ENCODE assay signal across 8 cellular contexts in the genomic region with DNA sequence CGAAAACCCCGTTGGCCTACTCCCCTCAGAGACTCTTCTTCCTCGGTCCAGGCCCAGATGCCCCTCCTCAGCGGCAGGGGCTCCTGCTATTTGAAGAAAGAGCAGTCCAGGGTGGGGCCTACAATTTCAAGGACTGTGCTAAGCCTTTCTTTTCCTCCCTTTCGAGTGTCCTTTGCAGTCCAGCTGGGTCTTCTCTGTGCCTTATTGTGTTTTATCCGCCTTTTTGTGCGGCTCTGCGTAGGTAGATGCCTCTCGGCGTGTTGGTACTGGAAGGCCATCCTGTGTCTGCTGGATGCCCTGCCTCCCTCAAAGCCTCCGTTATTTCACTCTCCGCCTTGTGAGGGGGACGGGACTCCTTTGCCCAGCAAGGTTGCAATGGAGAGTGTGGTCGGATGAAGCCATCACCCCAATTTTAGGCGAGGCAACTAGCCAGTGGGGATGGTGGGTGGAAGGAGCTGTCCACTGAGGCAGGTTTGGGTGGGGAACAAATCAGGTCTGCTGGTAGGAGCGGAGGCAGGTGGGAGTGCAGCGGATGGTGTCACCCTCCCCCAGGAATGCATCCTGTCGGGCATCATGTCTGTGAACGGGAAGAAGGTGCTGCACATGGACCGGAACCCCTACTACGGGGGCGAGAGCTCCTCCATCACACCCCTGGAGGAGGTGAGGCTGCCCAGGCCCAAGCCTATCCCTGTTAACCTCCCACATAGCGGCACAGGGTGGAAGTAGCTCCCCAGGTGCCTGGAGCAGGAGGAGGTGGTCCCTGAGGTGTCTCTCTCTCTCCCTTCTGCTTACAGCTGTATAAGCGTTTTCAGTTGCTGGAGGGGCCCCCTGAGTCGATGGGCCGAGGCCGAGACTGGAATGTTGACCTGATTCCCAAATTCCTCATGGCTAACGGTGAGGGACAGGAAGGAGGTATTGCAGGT. TPM values are rescaled to one million over a fixed set of nuclear protein-coding genes. Genes with fewer than 3 reads are reported as not detected.
DNase-seq lines count a peak whose midpoint lies in the region; ATAC-seq, FAIRE-seq and TF ChIP-seq lines count a peak whose summit lies in the region.

No MANE protein-coding gene starts in this region.

- H2AFZ ChIP-seq in HepG2 (ENCODE audit: low read length): no peak overlapping the region

- no peak for TF ChIP-seq POLR2A in HepG2 (IDR thresholded peaks at IDR 0.05; ENCODE audit: insufficient read depth in 1 of 2, low read depth in 2 of 2, low read length in 2 of 2)

- H3K4me1 ChIP-seq in HepG2 (ENCODE audit: insufficient read depth, low read length) (peaks cover 8% of the 10 kb centered on the region), thoracic aorta (ENCODE audit: control insufficient read depth in 1 of 2, low read depth in 2 of 2) (peaks cover 0 to 14% of the 10 kb centered on the region in 2 donors)

- peak overlapping the region; percentile 80 for H3K4me3 Mint-ChIP-seq in activated CD8-positive, alpha-beta memory T cell treated with anti-CD3 and anti-CD28 coated beads, Interleukin-2, amount 10 ng/mL, durations not matched to agents 7 days and 5 days

- H3K27ac ChIP-seq in angular gyrus (ENCODE audit: low read depth, low read length): peak overlapping the region; percentile 82
- H3K27ac ChIP-seq in HepG2 (ENCODE audit: extremely low read length, insufficient read depth, low read length): no peak overlapping the region
- H3K27ac ChIP-seq in thoracic aorta: peak overlapping the region in 1 of 2 donors; percentile 71

- in situ Hi-C loops in HepG2 (cut with HindIII; ENCODE audit: extremely low pct_ligation_motif_present, low pct_unique_long_range_greater_than_20kb): no loop called here

- no peak for DNase-seq in activated CD8-positive, alpha-beta memory T cell treated with anti-CD3 and anti-CD28 coated beads, Interleukin-2, amount 10 ng/mL, durations not matched to agents 7 days and 5 days
- DNase-seq in activated CD8-positive, alpha-beta memory T cell treated with anti-CD3 and anti-CD28 coated beads, Interleukin-2, amount 50 U/mL, for 4 hours: no peak
- DNase-seq in HepG2 (ENCODE audit: low spot score): no peak
- DNase-seq in thoracic aorta (ENCODE audit: low spot score): no peak
- no peak for DNase-seq in NCI-H2081 treated with DMSO at 0.1 percent for 48 hours (lab: John Stamatoyannopoulos, UW)
- no peak for DNase-seq in SIG-M5 treated with dmso at 0.1 percent for 504 hours (lab: John Stamatoyannopoulos, UW; ENCODE audit: unreplicated experiment)

- peak overlapping the region; percentile 74 for H3K4me2 ChIP-seq in HepG2 (ENCODE audit: low read depth, low read length)

- H3K79me2 ChIP-seq in HepG2 (ENCODE audit: insufficient read depth, low read length): peaks cover 14% of the 10 kb centered on the region

- CTCF ChIA-PET in activated CD8-positive, alpha-beta memory T cell treated with anti-CD3 and anti-CD28 coated beads, Interleukin-2, amount 10 ng/mL, durations not matched to agents 7 days and 5 days (lab: Charles Lee): no interaction called here
- CTCF ChIA-PET in HepG2 (lab: Yijun Ruan, JAX; ENCODE audit: low intra/inter-chr PET ratio, low total read pairs): no interaction called here

- H3K36me3 ChIP-seq in HepG2 (replicated peaks in 1 of 2; ENCODE audit: control insufficient read depth in 1 of 2, insufficient read depth in 2 of 2, low read length in 2 of 2) (peaks cover 0 to 2% of the 10 kb centered on the region in 2 experiments; a peak in 3 of 5 replicates), thoracic aorta (no peaks in the 10 kb centered on the region)

- H3K36me3 Mint-ChIP-seq in activated CD8-positive, alpha-beta memory T cell treated with anti-CD3 and anti-CD28 coated beads, Interleukin-2, amount 10 ng/mL, durations not matched to agents 7 days and 5 days: peaks cover 12% of the 10 kb centered on the region

- no peaks in the 10 kb centered on the region for H4K20me1 ChIP-seq in HepG2 (ENCODE audit: insufficient read depth, low read length)

- H3K4me1 Mint-ChIP-seq in activated CD8-positive, alpha-beta memory T cell treated with anti-CD3 and anti-CD28 coated beads, Interleukin-2, amount 10 ng/mL, durations not matched to agents 7 days and 5 days: peaks cover 26% of the 10 kb centered on the region

- no peaks in the 10 kb centered on the region for H3K9me3 ChIP-seq in HepG2 (ENCODE audit: low read length)
- no peaks in the 10 kb centered on the region for H3K9me3 ChIP-seq in thoracic aorta

- H3K27ac Mint-ChIP-seq in activated CD8-positive, alpha-beta memory T cell treated with anti-CD3 and anti-CD28 coated beads, Interleukin-2, amount 10 ng/mL, durations not matched to agents 7 days and 5 days: peak overlapping the region; percentile 72

- no peak for TF ChIP-seq EP300 in HepG2 (IDR thresholded peaks at IDR 0.05; ENCODE audit: low read depth in 2 of 2, low read length in 2 of 2)
- TF ChIP-seq EP300 in HepG2 (CRISPR knock-in tag; IDR thresholded peaks at IDR 0.05; ENCODE audit: borderline replicate concordance): no peak

- peak overlapping the region; percentile 60 for H3K9ac ChIP-seq in HepG2 (ENCODE audit: insufficient read depth, low read depth, low read length)

- no peaks in the 10 kb centered on the region for H3K27me3 Mint-ChIP-seq in activated CD8-positive, alpha-beta memory T cell treated with anti-CD3 and anti-CD28 coated beads, Interleukin-2, amount 10 ng/mL, durations not matched to agents 7 days and 5 days

- H3K27me3 ChIP-seq in HepG2 (ENCODE audit: control insufficient read depth in 1 of 2, insufficient read depth in 2 of 2, low read length in 2 of 2) (no peaks in the 10 kb centered on the region), thoracic aorta (replicated peaks; ENCODE audit: insufficient read depth) (no peaks in the 10 kb centered on the region)

- no peak for TF ChIP-seq RAD21 in HepG2 (CRISPR knock-in tag; IDR thresholded peaks at IDR 0.05)

- intact Hi-C loops in HepG2 (cut with micrococcal nuclease; ENCODE audit: unreplicated experiment): no loop called here

- BruUV-seq in HepG2 (replicated peaks; lab: Mats Ljungman, UMichigan): no TSS peak

- no peak for FAIRE-seq in HepG2 (lab: Jason Lieb, UNC)

- H3K4me3 ChIP-seq in HepG2 (replicated peaks in 1 of 3; ENCODE audit: insufficient read depth in 1 of 3, low read depth in 2 of 3, low read length in 3 of 3) (peak overlapping the region; percentile 54 to 87 (median 72); a peak in 5 of 6 replicates), thoracic aorta (peak overlapping the region; percentile 78)

- no peak for ATAC-seq in activated CD8-positive, alpha-beta memory T cell treated with anti-CD3 and anti-CD28 coated beads, Interleukin-2, amount 10 ng/mL, durations not matched to agents 7 days and 5 days
- ATAC-seq in HepG2 (no peak), thoracic aorta (ENCODE audit: insufficient number of reproducible peaks, low FRiP score, low read depth) (no peak), HG03457 (IDR thresholded peaks at IDR 0.05; ENCODE audit: unreplicated experiment) (no peak)

- POLR2A ChIA-PET in HepG2 (lab: Yijun Ruan, JAX): no interaction called here

- 78% methylated on average over 20 of the region's 28 CpGs for WGBS in HepG2 (ENCODE audit: low lambda C conversion rate)

- TF ChIP-seq CTCF in HepG2 (CRISPR knock-in tag; IDR thresholded peaks at IDR 0.05) (no peak), thoracic aorta (IDR thresholded peaks at IDR 0.05) (no peak)

- no peaks in the 10 kb centered on the region for H3K9me3 Mint-ChIP-seq in activated CD8-positive, alpha-beta memory T cell treated with anti-CD3 and anti-CD28 coated beads, Interleukin-2, amount 10 ng/mL, durations not matched to agents 7 days and 5 days (ENCODE audit: low read depth)

RNA-seq across cellular contexts. Expression of a gene that starts 1.3 kb away (rescaled TPM):
- total RNA-seq in activated CD8-positive, alpha-beta memory T cell treated with anti-CD3 and anti-CD28 coated beads, Interleukin-2, amount 10 ng/mL, durations not matched to agents 7 days and 5 days: 100 to 1,000 TPM in 1 of 2 experiments, 10 to 100 TPM in 1; 99.0 to 117 TPM
- total RNA-seq in HepG2 (2016; rRNA removed; fragmentation: Illumina TruSeq; extraction: Trizol): 10.9 and 17.4 TPM in 2 replicates
- total RNA-seq in HepG2 (2016; cell fraction: cytosol; rRNA removed; fragmentation: Illumina TruSeq; extraction: Trizol; ENCODE audit: low read depth): 3.6 and 5.6 TPM in 2 replicates
- 8.9 and 16.8 TPM in 2 replicates for total RNA-seq in HepG2 (2016; cell fraction: insoluble cytoplasmic fraction; rRNA removed; fragmentation: Illumina TruSeq; extraction: Trizol)
- 7.5 and 7.6 TPM in 2 replicates for total RNA-seq in HepG2 (2016; cell fraction: membrane; rRNA removed; fragmentation: Illumina TruSeq; extraction: Trizol)
- 13.9 and 15.7 TPM in 2 replicates for total RNA-seq in HepG2 (2016; cell fraction: nucleus; rRNA removed; fragmentation: Illumina TruSeq; extraction: Trizol)
- 105 and 124 TPM in 2 replicates for polyA plus RNA-seq in HepG2 (2011; rRNA removed)
- polyA plus RNA-seq in HepG2 (2011; cell fraction: cytosol; rRNA removed): 60.1 and 62.5 TPM in 2 replicates
- 582 and 608 TPM in 2 replicates for polyA plus RNA-seq in HepG2 (2011; cell fraction: nucleus; rRNA removed)
- polyA plus RNA-seq in HepG2 (2012): 57.4 and 84.6 TPM in 2 replicates
- 3.7 and 4.3 TPM in 2 replicates for polyA plus RNA-seq in HepG2 (2016; cell fraction: cytosol; fragmentation: Illumina TruSeq; extraction: Trizol; ENCODE audit: low read depth)
- 14.7 and 19.8 TPM in 2 replicates for polyA plus RNA-seq in HepG2 (2016; cell fraction: insoluble cytoplasmic fraction; fragmentation: Illumina TruSeq; extraction: Trizol; ENCODE audit: low read depth)
- 8.3 and 8.4 TPM in 2 replicates for polyA plus RNA-seq in HepG2 (2016; cell fraction: membrane; fragmentation: Illumina TruSeq; extraction: Trizol; ENCODE audit: low read depth)
- 82.9 and 93.3 TPM in 2 replicates for polyA plus RNA-seq in HepG2 (2016; cell fraction: nucleus; fragmentation: Illumina TruSeq; extraction: Trizol; ENCODE audit: insufficient read depth, low read depth)
- 62.2 and 71.5 TPM in 2 replicates for polyA minus RNA-seq in HepG2 (2011; rRNA and poly(A)+ RNA removed; ENCODE audit: low replicate concordance)
- polyA minus RNA-seq in HepG2 (2011; cell fraction: cytosol; rRNA and poly(A)+ RNA removed): 25.7 and 26.8 TPM in 2 replicates
- polyA minus RNA-seq in HepG2 (2011; cell fraction: nucleus; rRNA and poly(A)+ RNA removed): 94.9 and 97.9 TPM in 2 replicates
- 100 to 1,000 TPM in 1 of 2 donors, 10 to 100 TPM in 1; 99.4 to 151 TPM for total RNA-seq in thoracic aorta

RNA-seq across cellular contexts. Expression of a gene that starts 5.7 kb away (rescaled TPM):
- 10 to 100 TPM; 66.2 to 70.5 TPM for total RNA-seq in activated CD8-positive, alpha-beta memory T cell treated with anti-CD3 and anti-CD28 coated beads, Interleukin-2, amount 10 ng/mL, durations not matched to agents 7 days and 5 days
- total RNA-seq in HepG2 (2016; rRNA removed; fragmentation: Illumina TruSeq; extraction: Trizol): 19.5 and 30.7 TPM in 2 replicates
- 18.5 and 19.1 TPM in 2 replicates for total RNA-seq in HepG2 (2016; cell fraction: cytosol; rRNA removed; fragmentation: Illumina TruSeq; extraction: Trizol; ENCODE audit: low read depth)
- total RNA-seq in HepG2 (2016; cell fraction: insoluble cytoplasmic fraction; rRNA removed; fragmentation: Illumina TruSeq; extraction: Trizol): 17.1 and 33.9 TPM in 2 replicates
- 22.2 and 22.4 TPM in 2 replicates for total RNA-seq in HepG2 (2016; cell fraction: membrane; rRNA removed; fragmentation: Illumina TruSeq; extraction: Trizol)
- total RNA-seq in HepG2 (2016; cell fraction: nucleus; rRNA removed; fragmentation: Illumina TruSeq; extraction: Trizol): 17.3 and 21.6 TPM in 2 replicates
- 40.7 and 51.1 TPM in 2 replicates for polyA plus RNA-seq in HepG2 (2011; rRNA removed)
- 36.0 and 37.8 TPM in 2 replicates for polyA plus RNA-seq in HepG2 (2011; cell fraction: cytosol; rRNA removed)
- polyA plus RNA-seq in HepG2 (2011; cell fraction: nucleus; rRNA removed): 122 and 133 TPM in 2 replicates
- polyA plus RNA-seq in HepG2 (2012): 33.3 and 62.2 TPM in 2 replicates
- 26.4 and 26.9 TPM in 2 replicates for polyA plus RNA-seq in HepG2 (2016; cell fraction: cytosol; fragmentation: Illumina TruSeq; extraction: Trizol; ENCODE audit: low read depth)
- polyA plus RNA-seq in HepG2 (2016; cell fraction: insoluble cytoplasmic fraction; fragmentation: Illumina TruSeq; extraction: Trizol; ENCODE audit: low read depth): 31.3 and 33.6 TPM in 2 replicates
- 24.8 and 24.9 TPM in 2 replicates for polyA plus RNA-seq in HepG2 (2016; cell fraction: membrane; fragmentation: Illumina TruSeq; extraction: Trizol; ENCODE audit: low read depth)
- polyA plus RNA-seq in HepG2 (2016; cell fraction: nucleus; fragmentation: Illumina TruSeq; extraction: Trizol; ENCODE audit: insufficient read depth, low read depth): 55.5 and 66.5 TPM in 2 replicates
- 21.9 and 63.3 TPM in 2 replicates for polyA minus RNA-seq in HepG2 (2011; rRNA and poly(A)+ RNA removed; ENCODE audit: low replicate concordance)
- polyA minus RNA-seq in HepG2 (2011; cell fraction: cytosol; rRNA and poly(A)+ RNA removed): 11.7 and 12.1 TPM in 2 replicates
- polyA minus RNA-seq in HepG2 (2011; cell fraction: nucleus; rRNA and poly(A)+ RNA removed): 22.7 and 43.5 TPM in 2 replicates
- 10 to 100 TPM; 52.8 to 63.4 TPM for total RNA-seq in thoracic aorta

RNA-seq across cellular contexts. Expression of a gene that starts 9.8 kb away (rescaled TPM):
- 10 to 100 TPM; 42.0 to 48.4 TPM for total RNA-seq in activated CD8-positive, alpha-beta memory T cell treated with anti-CD3 and anti-CD28 coated beads, Interleukin-2, amount 10 ng/mL, durations not matched to agents 7 days and 5 days
- total RNA-seq in HepG2 (2016; rRNA removed; fragmentation: Illumina TruSeq; extraction: Trizol): 23.1 and 56.7 TPM in 2 replicates
- 11.1 and 12.5 TPM in 2 replicates for total RNA-seq in HepG2 (2016; cell fraction: cytosol; rRNA removed; fragmentation: Illumina TruSeq; extraction: Trizol; ENCODE audit: low read depth)
- total RNA-seq in HepG2 (2016; cell fraction: insoluble cytoplasmic fraction; rRNA removed; fragmentation: Illumina TruSeq; extraction: Trizol): 18.3 and 57.2 TPM in 2 replicates
- total RNA-seq in HepG2 (2016; cell fraction: membrane; rRNA removed; fragmentation: Illumina TruSeq; extraction: Trizol): 19.9 and 20.2 TPM in 2 replicates
- 51.0 and 62.6 TPM in 2 replicates for total RNA-seq in HepG2 (2016; cell fraction: nucleus; rRNA removed; fragmentation: Illumina TruSeq; extraction: Trizol)
- 110 and 142 TPM in 2 replicates for polyA plus RNA-seq in HepG2 (2011; rRNA removed)
- polyA plus RNA-seq in HepG2 (2011; cell fraction: cytosol; rRNA removed): 147 and 160 TPM in 2 replicates
- polyA plus RNA-seq in HepG2 (2011; cell fraction: nucleus; rRNA removed): 101 and 106 TPM in 2 replicates
- polyA plus RNA-seq in HepG2 (2012): 83.1 and 96.9 TPM in 2 replicates
- polyA plus RNA-seq in HepG2 (2016; cell fraction: cytosol; fragmentation: Illumina TruSeq; extraction: Trizol; ENCODE audit: low read depth): 20.5 and 22.7 TPM in 2 replicates
- polyA plus RNA-seq in HepG2 (2016; cell fraction: insoluble cytoplasmic fraction; fragmentation: Illumina TruSeq; extraction: Trizol; ENCODE audit: low read depth): 31.3 and 34.5 TPM in 2 replicates
- polyA plus RNA-seq in HepG2 (2016; cell fraction: membrane; fragmentation: Illumina TruSeq; extraction: Trizol; ENCODE audit: low read depth): 23.2 and 27.2 TPM in 2 replicates
- polyA plus RNA-seq in HepG2 (2016; cell fraction: nucleus; fragmentation: Illumina TruSeq; extraction: Trizol; ENCODE audit: insufficient read depth, low read depth): 127 and 134 TPM in 2 replicates
- polyA minus RNA-seq in HepG2 (2011; rRNA and poly(A)+ RNA removed; ENCODE audit: low replicate concordance): 142 and 210 TPM in 2 replicates
- 79.7 and 100 TPM in 2 replicates for polyA minus RNA-seq in HepG2 (2011; cell fraction: cytosol; rRNA and poly(A)+ RNA removed)
- polyA minus RNA-seq in HepG2 (2011; cell fraction: nucleus; rRNA and poly(A)+ RNA removed): 19.4 and 25.6 TPM in 2 replicates
- 10 to 100 TPM; 40.8 to 75.7 TPM for total RNA-seq in thoracic aorta

RNA-seq across cellular contexts. Expression of a gene that starts 19.8 kb away (rescaled TPM):
- total RNA-seq in activated CD8-positive, alpha-beta memory T cell treated with anti-CD3 and anti-CD28 coated beads, Interleukin-2, amount 10 ng/mL, durations not matched to agents 7 days and 5 days: 10 to 100 TPM; 42.3 to 48.5 TPM
- 0.90 and 5.8 TPM in 2 replicates for total RNA-seq in HepG2 (2016; rRNA removed; fragmentation: Illumina TruSeq; extraction: Trizol)
- total RNA-seq in HepG2 (2016; cell fraction: cytosol; rRNA removed; fragmentation: Illumina TruSeq; extraction: Trizol; ENCODE audit: low read depth): 1.4 and 2.4 TPM in 2 replicates
- total RNA-seq in HepG2 (2016; cell fraction: insoluble cytoplasmic fraction; rRNA removed; fragmentation: Illumina TruSeq; extraction: Trizol): 1.5 and 4.7 TPM in 2 replicates
- total RNA-seq in HepG2 (2016; cell fraction: membrane; rRNA removed; fragmentation: Illumina TruSeq; extraction: Trizol): 1.5 and 2.0 TPM in 2 replicates
- 5.8 and 9.4 TPM in 2 replicates for total RNA-seq in HepG2 (2016; cell fraction: nucleus; rRNA removed; fragmentation: Illumina TruSeq; extraction: Trizol)
- polyA plus RNA-seq in HepG2 (2011; rRNA removed): 20.6 and 26.3 TPM in 2 replicates
- 5.3 and 6.9 TPM in 2 replicates for polyA plus RNA-seq in HepG2 (2011; cell fraction: cytosol; rRNA removed)
- polyA plus RNA-seq in HepG2 (2011; cell fraction: nucleus; rRNA removed): 197 and 290 TPM in 2 replicates
- polyA plus RNA-seq in HepG2 (2012): 15.1 and 20.7 TPM in 2 replicates
- polyA plus RNA-seq in HepG2 (2016; cell fraction: cytosol; fragmentation: Illumina TruSeq; extraction: Trizol; ENCODE audit: low read depth): 0.36 and 0.64 TPM in 2 replicates
- polyA plus RNA-seq in HepG2 (2016; cell fraction: insoluble cytoplasmic fraction; fragmentation: Illumina TruSeq; extraction: Trizol; ENCODE audit: low read depth): 2.1 and 4.1 TPM in 2 replicates
- 1.6 and 2.6 TPM in 2 replicates for polyA plus RNA-seq in HepG2 (2016; cell fraction: membrane; fragmentation: Illumina TruSeq; extraction: Trizol; ENCODE audit: low read depth)
- 56.9 and 70.7 TPM in 2 replicates for polyA plus RNA-seq in HepG2 (2016; cell fraction: nucleus; fragmentation: Illumina TruSeq; extraction: Trizol; ENCODE audit: insufficient read depth, low read depth)
- 13.0 and 37.1 TPM in 2 replicates for polyA minus RNA-seq in HepG2 (2011; rRNA and poly(A)+ RNA removed; ENCODE audit: low replicate concordance)
- 7.5 and 14.2 TPM in 2 replicates for polyA minus RNA-seq in HepG2 (2011; cell fraction: cytosol; rRNA and poly(A)+ RNA removed)
- polyA minus RNA-seq in HepG2 (2011; cell fraction: nucleus; rRNA and poly(A)+ RNA removed): 36.8 and 42.5 TPM in 2 replicates
- 10 to 100 TPM; 39.3 to 40.9 TPM for total RNA-seq in thoracic aorta

RNA-seq across cellular contexts. Expression of a gene that starts 26.9 kb away (rescaled TPM):
- 10 to 100 TPM; 77.1 to 90.2 TPM for total RNA-seq in activated CD8-positive, alpha-beta memory T cell treated with anti-CD3 and anti-CD28 coated beads, Interleukin-2, amount 10 ng/mL, durations not matched to agents 7 days and 5 days
- total RNA-seq in HepG2 (2016; rRNA removed; fragmentation: Illumina TruSeq; extraction: Trizol) (6.3 and 16.8 TPM in 2 replicates), thoracic aorta (10 to 100 TPM; 54.3 to 71.1 TPM)
- total RNA-seq in HepG2 (2016; cell fraction: cytosol; rRNA removed; fragmentation: Illumina TruSeq; extraction: Trizol; ENCODE audit: low read depth): 5.9 and 8.5 TPM in 2 replicates
- 4.8 and 17.3 TPM in 2 replicates for total RNA-seq in HepG2 (2016; cell fraction: insoluble cytoplasmic fraction; rRNA removed; fragmentation: Illumina TruSeq; extraction: Trizol)
- total RNA-seq in HepG2 (2016; cell fraction: membrane; rRNA removed; fragmentation: Illumina TruSeq; extraction: Trizol): 5.5 and 6.3 TPM in 2 replicates
- 17.9 and 26.2 TPM in 2 replicates for total RNA-seq in HepG2 (2016; cell fraction: nucleus; rRNA removed; fragmentation: Illumina TruSeq; extraction: Trizol)
- polyA plus RNA-seq in HepG2 (2011; rRNA removed): 27.9 and 30.9 TPM in 2 replicates
- polyA plus RNA-seq in HepG2 (2011; cell fraction: cytosol; rRNA removed): 8.7 and 11.6 TPM in 2 replicates
- polyA plus RNA-seq in HepG2 (2011; cell fraction: nucleus; rRNA removed): 281 and 287 TPM in 2 replicates
- polyA plus RNA-seq in HepG2 (2012): 16.8 and 21.1 TPM in 2 replicates
- polyA plus RNA-seq in HepG2 (2016; cell fraction: cytosol; fragmentation: Illumina TruSeq; extraction: Trizol; ENCODE audit: low read depth): 2.5 and 2.9 TPM in 2 replicates
- 5.3 and 7.9 TPM in 2 replicates for polyA plus RNA-seq in HepG2 (2016; cell fraction: insoluble cytoplasmic fraction; fragmentation: Illumina TruSeq; extraction: Trizol; ENCODE audit: low read depth)
- 4.2 and 4.6 TPM in 2 replicates for polyA plus RNA-seq in HepG2 (2016; cell fraction: membrane; fragmentation: Illumina TruSeq; extraction: Trizol; ENCODE audit: low read depth)
- 70.8 TPM in 2 replicates for polyA plus RNA-seq in HepG2 (2016; cell fraction: nucleus; fragmentation: Illumina TruSeq; extraction: Trizol; ENCODE audit: insufficient read depth, low read depth)
- polyA minus RNA-seq in HepG2 (2011; rRNA and poly(A)+ RNA removed; ENCODE audit: low replicate concordance): 16.6 and 35.2 TPM in 2 replicates
- polyA minus RNA-seq in HepG2 (2011; cell fraction: cytosol; rRNA and poly(A)+ RNA removed): 7.0 and 7.2 TPM in 2 replicates
- 23.2 and 28.2 TPM in 2 replicates for polyA minus RNA-seq in HepG2 (2011; cell fraction: nucleus; rRNA and poly(A)+ RNA removed)
